7 cellular contexts compared by ENCODE assay signal in genomic region chr16:4855804-4856203, GRCh38.
"Had no signal": no experiment of that assay in that cellular context is flagged by ENCODE, and none has a peak within 500 bp of the region (broad histone marks: within the 10 kb centered on the region; RNA-seq: fewer than 3 reads in every experiment).

No MANE protein-coding gene starts in this region.

- H3K9me3 Mint-ChIP-seq: GM23338, H9, HFFc6, IgD-negative memory B cell had no signal

- H3K4me2 ChIP-seq: GM23338 had no signal

- ATAC-seq: GM23338, HepG2 had no signal

- H3K4me3 ChIP-seq: GM23338 had no signal

- H3K4me3 Mint-ChIP-seq: GM23338, H9, HFFc6, IgD-negative memory B cell had no signal

- H3K27ac Mint-ChIP-seq: GM23338, HFFc6, IgD-negative memory B cell had no signal

- H3K27me3 Mint-ChIP-seq: IgD-negative memory B cell had no signal

- DNase-seq: H9, HCEC 1CT, HFFc6 had no signal

- H3K27ac ChIP-seq: HL-60 had no signal
